ENCODE assay signal across 18 cellular contexts in the genomic region with DNA sequence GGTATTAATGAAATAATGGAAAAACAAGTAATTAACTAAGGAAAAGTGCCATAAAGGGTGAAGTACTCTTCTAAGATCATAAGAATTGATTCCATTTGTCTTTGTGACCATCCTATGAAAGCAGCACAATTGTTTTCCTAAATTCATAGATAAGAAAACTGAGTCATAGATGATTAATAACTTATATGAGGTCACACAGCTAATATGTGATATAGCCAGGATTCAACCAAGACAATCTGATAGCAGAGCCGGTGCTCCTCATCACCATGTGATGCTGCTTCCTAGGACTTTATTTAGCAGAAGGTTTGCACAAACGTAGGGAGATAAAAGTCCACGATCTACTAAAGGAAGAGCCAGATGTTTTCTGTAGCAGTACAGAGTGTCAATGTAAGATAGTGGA.
"Had no signal": no experiment of that assay in that cellular context is flagged by ENCODE, and none has a peak within 500 bp of the region (broad histone marks: within the 10 kb centered on the region; RNA-seq: fewer than 3 reads in every experiment).

No MANE protein-coding gene starts in this region.

- ATAC-seq: activated naive CD4-positive, alpha-beta T cell treated with anti-CD3 and anti-CD28 coated beads, Interleukin-2, amount 50 U/mL, for 72 hours; lower lobe of right lung; natural killer cell; pancreas; right lobe of liver; stimulated activated memory B cell treated with anti-CD40 and anti-IgM and Interleukin-4, amounts not matched to agents 10 μg/mL and 1 μg/mL and 100 μg/mL, for 72 hours had no signal

- H3K4me2 ChIP-seq: hepatocyte had no signal

- H3K27ac ChIP-seq: adrenal gland, hepatocyte, lower lobe of right lung, pancreas, right lobe of liver, testis had no signal

- H3K27me3 ChIP-seq: adrenal gland, hepatocyte, pancreas, right lobe of liver, testis had no signal

- FAIRE-seq: colon, islet of Langerhans, pancreas had no signal

- H3K4me1 ChIP-seq: adrenal gland, lower lobe of right lung, pancreas, right lobe of liver, testis had no signal

- DNase-seq: activated CD4-positive, alpha-beta T cell treated with anti-CD3 and anti-CD28 coated beads, Interleukin-2, amount 50 U/mL, for 4 hours; activated gamma-delta T cell treated with Interleukin-2 at 50 U/mL for 16 hours; activated T-cell treated with anti-CD3 and anti-CD28 coated beads for 4 hours; caudate nucleus; endodermal cell; lower lobe of right lung; natural killer cell; pancreas; right lobe of liver; small intestine; stimulated activated CD4-positive, alpha-beta T cell treated with anti-CD3 and anti-CD28 coated beads, Interleukin-4, amount 100 ng/mL, for 4 hours; testis had no signal

- H3K36me3 ChIP-seq: adrenal gland, lower lobe of right lung, pancreas, right lobe of liver had no signal

- H3K4me3 ChIP-seq: adrenal gland, hepatocyte, lower lobe of right lung, pancreas, right lobe of liver, testis had no signal

- H2AFZ ChIP-seq: hepatocyte had no signal

- H3K9me3 ChIP-seq: adrenal gland, lower lobe of right lung, pancreas, right lobe of liver, testis had no signal
